1 cellular context compared by ENCODE assay signal in the genomic region with DNA sequence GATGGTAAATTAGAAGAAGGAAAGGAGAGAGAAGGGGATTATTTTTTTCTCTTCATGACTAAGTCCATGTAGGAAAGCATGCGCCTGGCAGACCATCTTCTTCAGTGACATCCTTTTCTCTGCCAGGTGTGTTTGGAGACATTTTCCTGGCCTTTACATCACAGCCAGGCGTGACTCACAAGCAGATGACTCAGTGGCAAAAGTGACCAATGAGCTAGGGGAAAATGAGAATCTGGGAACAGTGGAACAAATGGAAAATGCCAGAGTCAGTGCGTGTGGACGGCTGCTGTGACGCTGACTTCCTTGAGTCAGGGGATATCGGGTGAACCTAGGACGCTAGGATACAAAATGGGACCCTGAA.
TF ChIP-seq lines count a peak whose summit lies in the region.

No MANE protein-coding gene starts in this region.

TF ChIP-seq in HepG2, 621 proteins besides CTCF, POLR2A, EP300 and RAD21:
- 0 out of 2 replicates have a peak, but pooled peaks have one; percentile 34 for TF ChIP-seq CREB1 (IDR thresholded peaks at IDR 0.05)
- no peak for TF ChIP-seq CREB1 (CRISPR knock-in tag; IDR thresholded peaks at IDR 0.05)
- TF ChIP-seq FOSL2 (CRISPR knock-in tag; IDR thresholded peaks at IDR 0.05) = peak; percentile 73
- TF ChIP-seq ESRRA (CRISPR knock-in tag; IDR thresholded peaks at IDR 0.05; ENCODE audit: low read depth) = no peak
